In genomic region chr10:122567056-122567660, GRCh38 we compare ENCODE assay signal across 9 cellular contexts. TPM values are rescaled to one million over a fixed set of nuclear protein-coding genes. Genes with fewer than 3 reads are reported as not detected.
A peak's percentile ranks its signal among the peaks of the same experiment; 100 is the strongest.
DNase-seq lines count a peak whose midpoint lies in the region; ATAC-seq, FAIRE-seq and TF ChIP-seq lines count a peak whose summit lies in the region.
"Had no signal": no experiment of that assay in that cellular context is flagged by ENCODE, and none has a peak within 500 bp of the region (broad histone marks: within the 10 kb centered on the region; RNA-seq: fewer than 3 reads in every experiment).

No MANE protein-coding gene starts in this region.

- H3K36me3 Mint-ChIP-seq in astrocyte (ENCODE audit: low read depth, unreplicated experiment) = peaks cover 1% of the 10 kb centered on the region

- H3K9me3 ChIP-seq in astrocyte (ENCODE audit: insufficient read depth, low read depth, low read length) (no peaks in the 10 kb centered on the region), right lobe of liver (no peaks in the 10 kb centered on the region)

- H3K9ac ChIP-seq in astrocyte (ENCODE audit: low read length) = no peak overlapping the region

- 20% methylated on average over 2 of the region's 5 CpGs for WGBS in right lobe of liver (ENCODE audit: insufficient coverage, low coverage, low lambda C conversion rate, missing lambda C conversion rate)

- H3K36me3 ChIP-seq in astrocyte (ENCODE audit: insufficient read depth, low read length) (no peaks in the 10 kb centered on the region), right lobe of liver (no peaks in the 10 kb centered on the region)

- TF ChIP-seq POLR2A in right lobe of liver (IDR thresholded peaks at IDR 0.05) = no peak

- no peaks in the 10 kb centered on the region for H3K4me1 Mint-ChIP-seq in astrocyte (ENCODE audit: low read depth, unreplicated experiment)

- no peak overlapping the region for H3K27ac ChIP-seq in astrocyte (ENCODE audit: low read depth, low read length)
- no peak overlapping the region for H3K27ac ChIP-seq in right lobe of liver

- peak; percentile 52 for TF ChIP-seq CTCF in LNCaP clone FGC (IDR thresholded peaks at IDR 0.05; ENCODE audit: control insufficient read depth, extremely low read depth, insufficient read depth)
- TF ChIP-seq CTCF in astrocyte (IDR thresholded peaks at IDR 0.05; ENCODE audit: insufficient read depth, low read depth, low read length) = peak; percentile 44
- TF ChIP-seq CTCF in right lobe of liver (IDR thresholded peaks at IDR 0.05) = peak; percentile 53 to 57 (median 56)

- no peak overlapping the region for H3K27ac Mint-ChIP-seq in astrocyte (ENCODE audit: unreplicated experiment)

- DNase-seq in DMS 273 (lab: John Stamatoyannopoulos, UW; ENCODE audit: unreplicated experiment) (peak; percentile 54), DMS 273 treated with DMSO at 0.1 percent for 48 hours (lab: John Stamatoyannopoulos, UW) (no peak), LNCaP clone FGC (ENCODE audit: low read depth) (no peak), astrocyte (ENCODE audit: low read depth) (no peak), right lobe of liver (no peak), NCI-H1694 treated with DMSO at 0.1 percent for 48 hours (lab: John Stamatoyannopoulos, UW) (no peak), NCI-H187 treated with DMSO at 0.1 percent for 48 hours (lab: John Stamatoyannopoulos, UW) (no peak)

- peak; percentile 62 to 75 (median 66) for ATAC-seq in right lobe of liver
- no peak for ATAC-seq in HG03039 (IDR thresholded peaks at IDR 0.05; ENCODE audit: unreplicated experiment)

- intact Hi-C loops in right lobe of liver (cut with DNase I) = loop anchor here (5.0 to 10.0 kb wide), 2 partner anchors 45 to 272 kb away; no protein-coding TSS in a partner anchor

- no peaks in the 10 kb centered on the region for H4K20me1 ChIP-seq in astrocyte (ENCODE audit: insufficient read depth, low read length)

- H2AFZ ChIP-seq in astrocyte (ENCODE audit: low read depth, low read length) = no peak overlapping the region

- no peak overlapping the region for H3K4me3 Mint-ChIP-seq in astrocyte (ENCODE audit: unreplicated experiment)

- peaks cover 47% of the 10 kb centered on the region for H3K27me3 Mint-ChIP-seq in astrocyte (ENCODE audit: low read depth, unreplicated experiment)

- no peak overlapping the region for H3K4me3 ChIP-seq in LNCaP clone FGC (ENCODE audit: low read depth, low read length)
- no peak overlapping the region for H3K4me3 ChIP-seq in astrocyte (ENCODE audit: insufficient read depth, low read depth, low read length)
- no peak overlapping the region for H3K4me3 ChIP-seq in right lobe of liver

- no peak for FAIRE-seq in astrocyte (lab: Jason Lieb, UNC)
- FAIRE-seq: A204.1 had no signal

- H3K4me2 ChIP-seq in astrocyte (ENCODE audit: low read length) = no peak overlapping the region

- H3K27me3 ChIP-seq in astrocyte (ENCODE audit: insufficient read depth, low read length) (peaks cover 15% of the 10 kb centered on the region), right lobe of liver (no peaks in the 10 kb centered on the region)

- H3K4me1 ChIP-seq in astrocyte (ENCODE audit: insufficient read depth, low read length) (no peaks in the 10 kb centered on the region), right lobe of liver (no peaks in the 10 kb centered on the region)

- H3K79me2 ChIP-seq in astrocyte (ENCODE audit: insufficient read depth, low read length) = no peaks in the 10 kb centered on the region

- H3K9me3 Mint-ChIP-seq in astrocyte (ENCODE audit: unreplicated experiment) = peaks cover 12% of the 10 kb centered on the region

RNA-seq across cellular contexts. Expression of gene DMBT1, which starts 6.6 kb away (rescaled TPM):
- total RNA-seq in astrocyte = not detected in 2 replicates
- total RNA-seq in right lobe of liver = under 1 TPM in 2 of 6 experiments, not detected in 4; 0.06 to 0.20 TPM
